Comparison of ENCODE assay signal across 22 cellular contexts in the genomic region with DNA sequence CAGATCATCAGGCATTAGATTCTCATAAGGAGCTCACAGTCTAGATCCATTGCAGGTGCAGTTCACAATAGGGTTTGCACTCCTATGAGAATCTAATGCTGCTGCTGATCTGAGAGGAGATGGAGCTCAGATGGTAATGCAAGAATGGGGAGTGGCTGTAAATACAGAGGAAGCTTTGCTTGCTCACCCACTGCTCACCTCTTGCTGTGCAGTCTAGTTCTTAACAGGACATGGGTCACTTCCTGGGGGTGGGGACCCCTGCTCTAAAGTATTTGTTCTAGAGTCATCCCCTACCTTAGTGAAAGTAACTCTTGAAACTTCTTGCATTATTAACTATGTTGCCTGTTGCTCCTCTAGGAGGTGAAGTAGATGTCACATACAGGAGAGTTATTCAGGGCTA.
A peak's percentile ranks its signal among the peaks of the same experiment; 100 is the strongest.
DNase-seq lines count a peak whose midpoint lies in the region; ATAC-seq, FAIRE-seq and TF ChIP-seq lines count a peak whose summit lies in the region.
"Had no signal": no experiment of that assay in that cellular context is flagged by ENCODE, and none has a peak within 500 bp of the region (broad histone marks: within the 10 kb centered on the region; RNA-seq: fewer than 3 reads in every experiment).

No MANE protein-coding gene starts in this region.

- no peaks in the 10 kb centered on the region for H3F3A ChIP-seq in PC-3 (ENCODE audit: low read length, unreplicated experiment)

- H3K36me3 ChIP-seq in PC-3 (ENCODE audit: low read depth, low read length): no peaks in the 10 kb centered on the region
- no peaks in the 10 kb centered on the region for H3K36me3 ChIP-seq in bronchial epithelial cell (ENCODE audit: control insufficient read depth, insufficient read depth, low read length)
- H3K36me3 ChIP-seq: BLaER1 treated with 17β-estradiol and CSF1 and Interleukin-3, amounts not matched to agents 10 nM and 100 nM had no signal

- no peak for FAIRE-seq in bronchial epithelial cell (lab: Jason Lieb, UNC)
- FAIRE-seq: A549, D721Med, GM12878, GM12892, GM18507 had no signal

- H3K4me2 ChIP-seq in PC-3 (ENCODE audit: low read length): peak overlapping the region; percentile 62
- H3K4me2 ChIP-seq: A549; BLaER1 treated with 17β-estradiol and CSF1 and Interleukin-3, amounts not matched to agents 10 nM and 100 nM had no signal

- no peak overlapping the region for H2AFZ ChIP-seq in PC-3 (ENCODE audit: low read length)

- H3K4me1 ChIP-seq in PC-3 (ENCODE audit: insufficient read depth, low read length): peaks cover 8% of the 10 kb centered on the region
- H3K4me1 ChIP-seq: A549; BLaER1 treated with 17β-estradiol and CSF1 and Interleukin-3, amounts not matched to agents 10 nM and 100 nM had no signal

- POLR2A ChIA-PET in PC-3 (lab: Charles Lee; ENCODE audit: unreplicated experiment): no interaction called here

- H4K20me1 ChIP-seq in PC-3 (ENCODE audit: low read length): no peaks in the 10 kb centered on the region
- H4K20me1 ChIP-seq: BLaER1 treated with 17β-estradiol and CSF1 and Interleukin-3, amounts not matched to agents 10 nM and 100 nM had no signal

- H3K27me3 ChIP-seq in PC-3 (ENCODE audit: low read length): no peaks in the 10 kb centered on the region
- no peaks in the 10 kb centered on the region for H3K27me3 ChIP-seq in bronchial epithelial cell (ENCODE audit: control insufficient read depth, insufficient read depth, low read length)
- H3K27me3 ChIP-seq: BLaER1 treated with 17β-estradiol and CSF1 and Interleukin-3, amounts not matched to agents 10 nM and 100 nM had no signal

- no peaks in the 10 kb centered on the region for H3K79me2 ChIP-seq in PC-3 (ENCODE audit: low read length)

- BruUV-seq in PC-3 (replicated peaks; lab: Mats Ljungman, UMichigan): no TSS peak

- no peak overlapping the region for H3K27ac ChIP-seq in PC-3 (ENCODE audit: low read length)
- peak overlapping the region; percentile 23 for H3K27ac ChIP-seq in epithelial cell of prostate
- H3K27ac ChIP-seq: 22Rv1; A549; BLaER1 treated with 17β-estradiol and CSF1 and Interleukin-3, amounts not matched to agents 10 nM and 100 nM; C4-2B had no signal

- TF ChIP-seq CTCF in PC-3 (conservative IDR thresholded peaks at IDR 0.05; ENCODE audit: low read depth, low read length) (no peak), bronchial epithelial cell (IDR thresholded peaks at IDR 0.05; ENCODE audit: insufficient read depth, low read length, severe bottlenecking) (no peak)

- no peaks in the 10 kb centered on the region for H3K9me3 ChIP-seq in PC-3 (ENCODE audit: low read length)
- H3K9me3 ChIP-seq: A549, Caco-2 had no signal

- peak; percentile 39 for DNase-seq in ELR (ENCODE audit: low read depth)
- peak; percentile 64 for DNase-seq in PC-3
- DNase-seq in bronchial epithelial cell (ENCODE audit: low read depth): peak; percentile 26
- no peak for DNase-seq in epithelial cell of prostate (ENCODE audit: low read depth, low spot score)
- no peak for DNase-seq in activated CD4-positive, alpha-beta T cell treated with anti-CD3 and anti-CD28 coated beads for 48 hours
- DNase-seq in cerebellar cortex (ENCODE audit: low spot score): no peak
- DNase-seq in sciatic nerve (ENCODE audit: low spot score): no peak
- DNase-seq: AML-193; Caco-2; Calu3; CD4-positive, alpha-beta T cell; CD8-positive, alpha-beta T cell; DMS79 treated with DMSO at 0.1 percent for 48 hours; GDM1 had no signal

- no peak overlapping the region for H3K4me3 ChIP-seq in PC-3 (ENCODE audit: low read length)
- no peak overlapping the region for H3K4me3 ChIP-seq in bronchial epithelial cell (ENCODE audit: low read depth, low read length)
- H3K4me3 ChIP-seq: A549; BLaER1 treated with 17β-estradiol and CSF1 and Interleukin-3, amounts not matched to agents 10 nM and 100 nM; GM12878 had no signal

- ATAC-seq in PC-3 (peak; percentile 71), sciatic nerve (no peak)
- ATAC-seq: A549; CD8-positive, alpha-beta T cell; GM12878 had no signal

- H3K9ac ChIP-seq in PC-3 (ENCODE audit: low read length): no peak overlapping the region
- H3K9ac ChIP-seq: BLaER1 treated with 17β-estradiol and CSF1 and Interleukin-3, amounts not matched to agents 10 nM and 100 nM had no signal

- H3K9me2 ChIP-seq in PC-3 (replicated peaks; ENCODE audit: low read length): no peaks in the 10 kb centered on the region

- intact Hi-C loops in PC-3 (cut with micrococcal nuclease): no loop called here
- intact Hi-C loops in sciatic nerve (cut with DNase I): no loop called here

- CTCF ChIA-PET in PC-3 (lab: Charles Lee): interaction anchor here (0.6 kb wide), 1 partner anchor 110 kb away, joined by 3 read pairs; no protein-coding TSS in a partner anchor

Comparison
In these comparisons a context has a peak if more than half of its experiments do, and no peak if none do; other contexts are left out.
1. DNase-seq: peak in ELR (single experiment), PC-3 (single experiment) and bronchial epithelial cell (single experiment); none in epithelial cell of prostate (single experiment), activated CD4-positive, alpha-beta T cell treated with anti-CD3 and anti-CD28 coated beads for 48 hours (single experiment), cerebellar cortex (single experiment) and sciatic nerve (single experiment).